9 cellular contexts compared by ENCODE assay signal in genomic region chr5:15501057-15501791, GRCh38. TPM values are rescaled to one million over a fixed set of nuclear protein-coding genes. Genes with fewer than 3 reads are reported as not detected.
DNase-seq lines count a peak whose midpoint lies in the region; ATAC-seq, FAIRE-seq and TF ChIP-seq lines count a peak whose summit lies in the region.
"Had no signal": no experiment of that assay in that cellular context is flagged by ENCODE, and none has a peak within 500 bp of the region (broad histone marks: within the 10 kb centered on the region; RNA-seq: fewer than 3 reads in every experiment).

No MANE protein-coding gene starts in this region.

- no peaks in the 10 kb centered on the region for H3K9me2 ChIP-seq in SK-N-SH

- POLR2A ChIA-PET in SK-N-SH (lab: Yijun Ruan, JAX): no interaction called here

- H3K79me2 ChIP-seq in SK-N-SH (ENCODE audit: insufficient read depth): peaks cover 55% of the 10 kb centered on the region

- peak overlapping the region; percentile 76; the same call in 1 of the 2 replicates for H3K9ac ChIP-seq in SK-N-SH

- H4K20me1 ChIP-seq in SK-N-SH (ENCODE audit: insufficient read depth): 0 out of 2 replicates have a peak, but pooled peaks cover 4% of the 10 kb centered on the region

- intact Hi-C loops in Right ventricle myocardium superior (cut with DNase I) (loop anchor here (10.0 kb wide), 1 partner anchor 294 kb away; no protein-coding TSS in a partner anchor), pancreas (cut with DNase I) (no loop called here)

- CTCF ChIA-PET in SK-N-SH (lab: Yijun Ruan, JAX): interaction anchor here (0.6 to 2.7 kb wide), 8 partner anchors 8 to 955 kb away, joined by 3 to 7 read pairs (median 3); no protein-coding TSS in a partner anchor

- H3K4me3 ChIP-seq in SK-N-SH (ENCODE audit: low read depth in 2 of 2, low read length in 1 of 2) (peak overlapping the region; percentile 79 to 96), pancreas (peak overlapping the region in 2 of 4 donors; percentile 30 to 37)

- H3K36me3 ChIP-seq in SK-N-SH (replicated peaks in 1 of 2; ENCODE audit: control insufficient read depth in 1 of 2, insufficient read depth in 2 of 2, low read length in 1 of 2) (peaks cover 5 to 7% of the 10 kb centered on the region in 2 experiments), pancreas (no peaks in the 10 kb centered on the region)

- ATAC-seq in Right ventricle myocardium superior (ENCODE audit: poor library complexity) (peak; percentile 74), pancreas (peak in 3 of 4 donors; percentile 43 to 61 (median 58)), HG03378 (IDR thresholded peaks at IDR 0.05; ENCODE audit: unreplicated experiment) (no peak), HG03354 (IDR thresholded peaks at IDR 0.05; ENCODE audit: poor library complexity, severe bottlenecking, unreplicated experiment) (no peak)

- peak; percentile 22; the same call in 1 of the 2 replicates for TF ChIP-seq RAD21 in SK-N-SH (IDR thresholded peaks at IDR 0.05; ENCODE audit: low read length)

- peaks cover 6% of the 10 kb centered on the region for H3F3A ChIP-seq in SK-N-SH (replicated peaks; ENCODE audit: insufficient read depth)

- peak overlapping the region; percentile 69 for H2AFZ ChIP-seq in SK-N-SH (ENCODE audit: low read depth)

- H3K27ac ChIP-seq in SK-N-SH (ENCODE audit: low read depth in 2 of 2, low read length in 1 of 2): peak overlapping the region; percentile 62 to 87
- no peak overlapping the region for H3K27ac ChIP-seq in pancreas

- H3K4me1 ChIP-seq in SK-N-SH (ENCODE audit: control insufficient read depth in 1 of 2, insufficient read depth in 2 of 2, low read depth in 1 of 2, low read length in 1 of 2) (peaks cover 0 to 15% of the 10 kb centered on the region in 2 experiments; a peak in 2 of 4 replicates), pancreas (no peaks in the 10 kb centered on the region)

- TF ChIP-seq EP300 in SK-N-SH (IDR thresholded peaks at IDR 0.05; ENCODE audit: borderline replicate concordance in 1 of 2, low read depth in 1 of 2, low read length in 1 of 2): no peak

- DNase-seq in Daoy (ENCODE audit: low read depth) (peak; percentile 72), SK-N-SH (peak; percentile 69), Right ventricle myocardium superior (peak; percentile 61), pancreas (no peak), cortex of kidney (lab: John Stamatoyannopoulos, UW) (no peak)
- DNase-seq in activated CD4-positive, CD25-positive, alpha-beta regulatory T cell (lab: John Stamatoyannopoulos, UW): no peak

- peak overlapping the region; percentile 82 for H3K4me2 ChIP-seq in SK-N-SH

- H3K27me3 ChIP-seq in SK-N-SH (ENCODE audit: insufficient read depth) (no peaks in the 10 kb centered on the region), pancreas (peaks cover 0 to 15% (median 1%) of the 10 kb centered on the region in 4 donors)

- H3K9me3 ChIP-seq in SK-N-SH (no peaks in the 10 kb centered on the region), pancreas (no peaks in the 10 kb centered on the region)

- FAIRE-seq in pancreas (lab: Jason Lieb, UNC): no peak
- FAIRE-seq: endometrium had no signal

- TF ChIP-seq CTCF in SK-N-SH (IDR thresholded peaks at IDR 0.05): peak; percentile 43; the same call in 1 of the 2 replicates
- TF ChIP-seq CTCF in pancreas (IDR thresholded peaks at IDR 0.05): no peak

- 4% methylated on average over 15 of the region's 16 CpGs for WGBS in SK-N-SH (ENCODE audit: low lambda C conversion rate)
- WGBS in pancreas, 2 donors: 3 to 6% methylated on average over 16 of the region's 16 CpGs

TF ChIP-seq in SK-N-SH, 30 proteins besides CTCF, POLR2A, EP300 and RAD21:
- TF ChIP-seq YY1 (IDR thresholded peaks at IDR 0.05; ENCODE audit: low read depth): no peak
- no peak for TF ChIP-seq JUND (IDR thresholded peaks at IDR 0.05)
- no peak for TF ChIP-seq CHD2 (IDR thresholded peaks at IDR 0.05; ENCODE audit: low read length, partially characterized antibody)
- peak; percentile 30; the same call in 1 of the 2 replicates for TF ChIP-seq RCOR1 (IDR thresholded peaks at IDR 0.05; ENCODE audit: low read length)
- no peak for TF ChIP-seq SMC3 (IDR thresholded peaks at IDR 0.05; ENCODE audit: low read depth, low read length)
- no peak for TF ChIP-seq GATA2 (CRISPR knock-in tag; IDR thresholded peaks at IDR 0.05)
- TF ChIP-seq RXRA (IDR thresholded peaks at IDR 0.05; ENCODE audit: borderline replicate concordance, low read depth): no peak
- peak; percentile 55 for TF ChIP-seq PBX3 (IDR thresholded peaks at IDR 0.05)
- no peak for TF ChIP-seq NRF1 (IDR thresholded peaks at IDR 0.05; ENCODE audit: low read depth, low read length)
- TF ChIP-seq FOSL2 (IDR thresholded peaks at IDR 0.05; ENCODE audit: borderline replicate concordance, low read depth): no peak
- TF ChIP-seq ELF1 (IDR thresholded peaks at IDR 0.05): no peak
- no peak for TF ChIP-seq GABPA (IDR thresholded peaks at IDR 0.05; ENCODE audit: low read depth)
- no peak for TF ChIP-seq TCF12 (IDR thresholded peaks at IDR 0.05)
- TF ChIP-seq TAF1 (IDR thresholded peaks at IDR 0.05; ENCODE audit: borderline replicate concordance, low read depth, low read length): peak; percentile 31; the same call in 1 of the 2 replicates

RNA-seq across cellular contexts. Expression of gene FBXL7, which starts 1.2 kb away (rescaled TPM):
- 0.92 and 3.0 TPM in 2 replicates for total RNA-seq in Daoy (2014; rRNA removed; shearing (Covaris generic))
- polyA plus RNA-seq in SK-N-SH (2012; rRNA removed): 6.3 and 7.0 TPM in 2 replicates
- 4.8 and 6.2 TPM in 2 replicates for polyA plus RNA-seq in SK-N-SH (2012; cell fraction: cytosol; rRNA removed)
- polyA plus RNA-seq in SK-N-SH (2012; cell fraction: nucleus; rRNA removed): 13.9 and 18.0 TPM in 2 replicates
- 16.2 TPM for total RNA-seq in Right ventricle myocardium superior
- total RNA-seq in pancreas: 1 to 10 TPM in 3 of 6 donors, under 1 TPM in 3; 0.35 to 2.4 (median 1.1) TPM
- 1 to 10 TPM; 1.2 TPM for polyA plus RNA-seq in pancreas

Comparison
In these comparisons a context has a peak if more than half of its experiments do, and no peak if none do; other contexts are left out.
1. DNase-seq: peak in Daoy (single experiment), SK-N-SH (single experiment) and Right ventricle myocardium superior (single experiment); none in pancreas (0 of 6), cortex of kidney (single experiment) and activated CD4-positive, CD25-positive, alpha-beta regulatory T cell (0 of 4).
2. H3K27ac ChIP-seq: peak in SK-N-SH (2 of 2); none in pancreas (0 of 4).
3. ATAC-seq: peak in Right ventricle myocardium superior (single experiment) and pancreas (3 of 4); none in HG03378 (single experiment) and HG03354 (single experiment).